In the genomic region with DNA sequence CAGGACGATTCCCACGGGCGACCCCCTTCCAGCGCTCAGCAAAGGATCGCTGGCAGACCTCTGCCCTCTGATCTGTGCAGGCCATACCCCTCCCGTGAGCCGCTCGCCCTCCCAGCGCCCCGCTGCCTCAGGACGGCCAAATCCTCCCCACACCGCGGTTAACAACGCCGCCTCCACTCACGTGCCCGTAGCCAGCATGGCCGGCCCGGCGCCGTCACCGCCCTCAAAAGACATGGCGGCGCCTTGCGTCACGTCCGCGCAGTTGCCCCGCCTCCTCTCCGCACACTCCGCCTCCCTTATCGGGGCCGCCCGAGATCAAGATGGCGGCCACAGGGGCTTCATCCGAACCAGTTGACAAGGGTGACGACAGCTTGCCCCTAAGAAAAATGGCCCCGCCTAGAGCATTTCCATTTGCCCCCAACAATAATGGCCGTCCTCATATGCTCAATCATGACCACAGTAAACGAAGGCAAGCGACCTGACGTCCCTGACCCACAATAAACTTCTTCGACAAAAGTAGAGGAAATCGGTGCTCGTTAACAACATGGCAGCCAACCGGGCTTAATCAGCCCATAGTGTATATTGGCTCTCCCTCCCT, we compare ENCODE assay signal across 9 cellular contexts. TPM values are rescaled to one million over a fixed set of nuclear protein-coding genes. Genes with fewer than 3 reads are reported as not detected.
DNase-seq lines count a peak whose midpoint lies in the region; ATAC-seq and TF ChIP-seq lines count a peak whose summit lies in the region.
"Had no signal": no experiment of that assay in that cellular context is flagged by ENCODE, and none has a peak within 500 bp of the region (broad histone marks: within the 10 kb centered on the region; RNA-seq: fewer than 3 reads in every experiment).

No MANE protein-coding gene starts in this region.

- TF ChIP-seq CTCF in AG09319 (IDR thresholded peaks at IDR 0.05; ENCODE audit: low read depth, low read length): no peak
- no peak for TF ChIP-seq CTCF in chondrocyte (IDR thresholded peaks at IDR 0.05)

- peaks cover 35% of the 10 kb centered on the region for H3K4me1 Mint-ChIP-seq in chondrocyte (ENCODE audit: low read depth)

- no peaks in the 10 kb centered on the region for H3K9me3 Mint-ChIP-seq in chondrocyte (ENCODE audit: low read depth)
- H3K9me3 Mint-ChIP-seq: IgD-negative memory B cell had no signal

- no peaks in the 10 kb centered on the region for H3K27me3 Mint-ChIP-seq in chondrocyte (ENCODE audit: low read depth)

- peak; percentile 99 for DNase-seq in AG09319 (ENCODE audit: extremely low read depth, low read depth)
- peak; percentile 99 for DNase-seq in NCI-H446 (lab: John Stamatoyannopoulos, UW)
- DNase-seq in chondrocyte (ENCODE audit: low spot score): peak; percentile 99
- DNase-seq in kidney tubule cell (ENCODE audit: low spot score): peak; percentile 99
- peak; percentile 88 to 96 (median 94) for DNase-seq in stimulated activated CD4-positive, alpha-beta T cell treated with anti-CD3 and anti-CD28 coated beads, Interleukin-1b, Interleukin-23, amount 100 ng/mL, for 24 hours (ENCODE audit: low read depth in 4 of 4, low spot score in 1 of 4)

- peaks cover 11% of the 10 kb centered on the region for H3K36me3 Mint-ChIP-seq in chondrocyte (ENCODE audit: low read depth)

- ATAC-seq in GM19035 (IDR thresholded peaks at IDR 0.05; ENCODE audit: unreplicated experiment): peak; percentile 51
- peak; percentile 49 for ATAC-seq in HG03280 (IDR thresholded peaks at IDR 0.05; ENCODE audit: unreplicated experiment)
- peak; percentile 55 to 60 for ATAC-seq in activated CD4-positive, CD25-positive, alpha-beta regulatory T cell treated with anti-CD3 and anti-CD28 coated beads, Interleukin-2, amount 50 U/mL, for 24 hours

- H3K4me3 Mint-ChIP-seq in chondrocyte (ENCODE audit: unreplicated experiment): no peak overlapping the region
- H3K4me3 Mint-ChIP-seq: IgD-negative memory B cell had no signal

- H3K27ac Mint-ChIP-seq in chondrocyte (ENCODE audit: unreplicated experiment): no peak overlapping the region
- H3K27ac Mint-ChIP-seq: IgD-negative memory B cell had no signal

RNA-seq across cellular contexts. Expression of gene AKT1S1, which starts 0.6 kb away (rescaled TPM):
- total RNA-seq in chondrocyte: 52.0 to 70.5 TPM (median 55.8 TPM) in 3 replicates

RNA-seq across cellular contexts. Expression of gene TBC1D17, which starts 1.0 kb away (rescaled TPM):
- 36.3 to 45.3 TPM (median 44.8 TPM) in 3 replicates for total RNA-seq in chondrocyte

RNA-seq across cellular contexts. Expression of gene PNKP, which starts 9.1 kb away (rescaled TPM):
- 51.4 to 97.0 TPM (median 52.4 TPM) in 3 replicates for total RNA-seq in chondrocyte

RNA-seq across cellular contexts. Expression of gene IL4I1, which starts 20.2 kb away (rescaled TPM):
- total RNA-seq in chondrocyte: 0.17 TPM in 1 of 3 replicates, not detected in the others

RNA-seq across cellular contexts. Expression of gene PTOV1, which starts 25.6 kb away (rescaled TPM):
- 168 to 229 TPM (median 170 TPM) in 3 replicates for total RNA-seq in chondrocyte

Comparison
In these comparisons a context has a peak if more than half of its experiments do, and no peak if none do; other contexts are left out.
1. Peak in every context shown above with its lines: DNase-seq and ATAC-seq.